ENCODE assay signal across 16 cellular contexts in the genomic region with DNA sequence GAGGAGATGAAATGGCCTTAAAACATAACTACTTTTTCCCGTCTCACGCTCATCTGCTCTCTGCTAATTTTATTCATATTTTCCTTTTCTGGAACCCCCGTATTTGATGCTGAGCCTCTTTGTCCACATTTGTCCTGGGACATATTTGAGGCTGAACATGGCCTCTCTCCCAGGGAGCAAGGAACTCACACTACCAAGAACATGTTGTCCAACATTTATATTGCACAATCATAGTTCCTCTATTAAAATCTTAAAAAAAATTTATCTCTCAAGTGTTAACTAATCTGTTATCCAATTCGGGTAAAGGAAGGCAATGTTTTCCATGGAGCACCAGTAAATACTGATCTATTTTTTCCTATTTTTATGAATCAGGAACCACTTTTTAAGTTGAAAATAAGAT.
"Had no signal": no experiment of that assay in that cellular context is flagged by ENCODE, and none has a peak within 500 bp of the region (broad histone marks: within the 10 kb centered on the region; RNA-seq: fewer than 3 reads in every experiment).

No MANE protein-coding gene starts in this region.

- H3K4me1 ChIP-seq: prostate gland, testis had no signal

- H3K27ac ChIP-seq: neutrophil, ovary, testis, vagina had no signal

- DNase-seq: activated naive CD4-positive, alpha-beta T cell treated with Interleukin-2 at 50 U/mL for 16 hours; activated naive CD8-positive, alpha-beta T cell treated with anti-CD3 and anti-CD28 coated beads, Interleukin-2, amount 10 ng/mL, durations not matched to agents 7 days and 5 days; activated T-cell treated with anti-CD3 and anti-CD28 coated beads, Interleukin-2, amount 50 U/mL, for 24 hours; cortex of kidney; hypothalamus; mesenchymal stem cell; ovary; small intestine; stimulated activated CD4-positive, alpha-beta T cell treated with anti-CD3 and anti-CD28 coated beads, Interleukin-2, amount 100 ng/mL, for 24 hours; T-helper 9 cell; testis had no signal

- H3K36me3 ChIP-seq: neutrophil, ovary, prostate gland, vagina had no signal

- H3K27me3 ChIP-seq: neutrophil, ovary, testis, vagina had no signal

- H3K9me3 ChIP-seq: neutrophil, ovary, prostate gland, testis, vagina had no signal

- ATAC-seq: stimulated activated memory B cell treated with anti-CD40 and anti-IgM and Interleukin-4, amounts not matched to agents 10 μg/mL and 1 μg/mL and 100 μg/mL, for 72 hours; WTC11 had no signal

- H3K4me3 ChIP-seq: ovary, prostate gland, testis, vagina had no signal
